In genomic region chr16:88921603-88921995, GRCh38 we compare ENCODE assay signal across 16 cellular contexts. TPM values are rescaled to one million over a fixed set of nuclear protein-coding genes. Genes with fewer than 3 reads are reported as not detected.
DNase-seq lines count a peak whose midpoint lies in the region; ATAC-seq, FAIRE-seq and TF ChIP-seq lines count a peak whose summit lies in the region.
"Had no signal": no experiment of that assay in that cellular context is flagged by ENCODE, and none has a peak within 500 bp of the region (broad histone marks: within the 10 kb centered on the region; RNA-seq: fewer than 3 reads in every experiment).

No MANE protein-coding gene starts in this region.

- DNase-seq in right cardiac atrium (no peak), left cardiac atrium (no peak), GM12878 (ENCODE audit: low read depth, low spot score) (no peak), naive B cell (peak; percentile 76), hypothalamus (lab: John Stamatoyannopoulos, UW) (no peak), NCI-H345 (lab: John Stamatoyannopoulos, UW) (no peak), omental fat pad (ENCODE audit: low spot score) (no peak)
- DNase-seq: activated effector memory CD4-positive, alpha-beta T cell treated with anti-CD3 and anti-CD28 coated beads, Interleukin-2, amount 50 U/mL, for 16 hours; DMS79; mammary epithelial cell; NCI-H1105; stimulated activated CD4-positive, alpha-beta T cell treated with anti-CD3 and anti-CD28 coated beads, Interleukin-12 subunit alpha, Interleukin-12 subunit beta, amount 100 ng/mL, for 4 hours had no signal

- intact Hi-C loops in right cardiac atrium (cut with DNase I) (no loop called here), left cardiac atrium (cut with DNase I) (no loop called here), GM12878 (cut with micrococcal nuclease; ENCODE audit: unreplicated experiment) (loop anchor here (5.0 kb wide), 1 partner anchor 64 kb away; the partner anchor contains the start of genes GALNS and TRAPPC2L)

- H3K4me3 Mint-ChIP-seq in naive B cell, result peak overlapping the region; percentile 15 to 83 (median 67)

- WGBS in right cardiac atrium, result 67% methylated on average over 19 of the region's 19 CpGs
- 62% methylated on average over 19 of the region's 19 CpGs for WGBS in GM12878 (ENCODE audit: insufficient coverage, insufficient replicate concordance, low lambda C conversion rate, missing lambda C conversion rate)

- no peak overlapping the region for H3K4me3 ChIP-seq in right cardiac atrium (ENCODE audit: low read length)
- no peak overlapping the region for H3K4me3 ChIP-seq in GM12878
- H3K4me3 ChIP-seq: tibial nerve had no signal

- no peaks in the 10 kb centered on the region for H3K36me3 Mint-ChIP-seq in naive B cell

- H3K79me2 ChIP-seq in GM12878 (ENCODE audit: control insufficient read depth, insufficient read depth, low read length), result peaks cover 3% of the 10 kb centered on the region

- H3K4me1 ChIP-seq in right cardiac atrium (ENCODE audit: control insufficient read depth, insufficient read depth, low read length), result peaks cover 3% of the 10 kb centered on the region
- peaks cover 20% of the 10 kb centered on the region for H3K4me1 ChIP-seq in GM12878 (ENCODE audit: control insufficient read depth, insufficient read depth, low read length)

- in situ Hi-C loops in GM12878 (cut with MboI), result no loop called here

- no peaks in the 10 kb centered on the region for H3K27me3 ChIP-seq in right cardiac atrium (ENCODE audit: control insufficient read depth, insufficient read depth)
- no peaks in the 10 kb centered on the region for H3K27me3 ChIP-seq in GM12878 (replicated peaks in 1 of 2; ENCODE audit: control insufficient read depth in 2 of 2, insufficient read depth in 2 of 2, low read length in 1 of 2)

- 0 out of 2 replicates have a peak overlapping the region, but pooled peaks have one; percentile 3 for H3K4me2 ChIP-seq in GM12878 (ENCODE audit: control insufficient read depth, insufficient read depth)

- no peak for TF ChIP-seq EP300 in GM12878 (IDR thresholded peaks at IDR 0.05; ENCODE audit: borderline replicate concordance in 1 of 2, control insufficient read depth in 1 of 2, low read depth in 2 of 2, low read length in 2 of 2)

- CTCF ChIA-PET in GM12878 (lab: Yijun Ruan, JAX), result no interaction called here

- H3K9ac ChIP-seq in GM12878 (ENCODE audit: control insufficient read depth, insufficient read depth, low read length), result peak overlapping the region; percentile 10; the same call in 1 of the 2 replicates

- H3K27ac ChIP-seq in right cardiac atrium (ENCODE audit: low read length) (peak overlapping the region; percentile 56), GM12878 (ENCODE audit: control insufficient read depth, insufficient read depth) (no peak overlapping the region)

- FAIRE-seq in GM12878 (lab: Jason Lieb, UNC), result no peak
- FAIRE-seq: bronchial epithelial cell had no signal

- POLR2A ChIA-PET in GM12878 (lab: Charles Lee), result no interaction called here

- H2AFZ ChIP-seq in GM12878 (ENCODE audit: control insufficient read depth, low read depth, low read length), result no peak overlapping the region

- BruUV-seq in GM12878 (replicated peaks; lab: Mats Ljungman, UMichigan), result no TSS peak

- H3K27me3 Mint-ChIP-seq in naive B cell, result no peaks in the 10 kb centered on the region

- RAD21 ChIA-PET in GM12878 (lab: Charles Lee; ENCODE audit: unreplicated experiment), result no interaction called here

- peaks cover 3% of the 10 kb centered on the region; the same call in 1 of the 2 replicates for H4K20me1 ChIP-seq in GM12878 (ENCODE audit: control insufficient read depth, insufficient read depth)

- TF ChIP-seq RAD21 in GM12878 (IDR thresholded peaks at IDR 0.05; ENCODE audit: insufficient read depth, low read depth, low read length), result no peak

- no peak for TF ChIP-seq POLR2A in GM12878 (IDR thresholded peaks at IDR 0.05; ENCODE audit: low read depth, low read length)

- TF ChIP-seq CTCF in GM12878 (IDR thresholded peaks at IDR 0.05 in 2 of 3, conservative IDR thresholded peaks at IDR 0.05 in 1 of 3; ENCODE audit: control insufficient read depth in 2 of 3, extremely low read depth in 1 of 3, insufficient read depth in 1 of 3, low read depth in 3 of 3, low read length in 3 of 3) (no peak), omental fat pad (IDR thresholded peaks at IDR 0.05) (no peak)

- peak overlapping the region in 5 of 6 donors; percentile 38 to 98 (median 90) for H3K27ac Mint-ChIP-seq in naive B cell

- no peaks in the 10 kb centered on the region for H3K9me3 ChIP-seq in right cardiac atrium (ENCODE audit: control insufficient read depth, low read length)
- no peaks in the 10 kb centered on the region for H3K9me3 ChIP-seq in GM12878 (replicated peaks; ENCODE audit: control insufficient read depth, insufficient read depth, low read length)
- H3K9me3 ChIP-seq: tibial nerve had no signal

- H3K9me3 Mint-ChIP-seq in naive B cell, result no peaks in the 10 kb centered on the region

- peaks cover 44 to 78% (median 54%) of the 10 kb centered on the region in 3 donors for H3K4me1 Mint-ChIP-seq in naive B cell

- H3K36me3 ChIP-seq in GM12878 (ENCODE audit: control insufficient read depth in 2 of 2, insufficient read depth in 2 of 2, low read length in 1 of 2), result peaks cover 0 to 2% of the 10 kb centered on the region in 2 experiments; a peak in 2 of 4 replicates
- H3K36me3 ChIP-seq: tibial nerve had no signal

- SMC1A ChIA-PET in GM12878 (lab: Charles Lee; ENCODE audit: uncharacterized antibody, unreplicated experiment), result no interaction called here

- ATAC-seq in right cardiac atrium, result no peak
- ATAC-seq in left cardiac atrium, result no peak
- ATAC-seq in GM12878, result no peak
- peak; percentile 27 to 30 for ATAC-seq in naive B cell (ENCODE audit: low read depth in 2 of 2)
- ATAC-seq in HG02884 (IDR thresholded peaks at IDR 0.05; ENCODE audit: unreplicated experiment), result no peak
- no peak for ATAC-seq in omental fat pad (ENCODE audit: low FRiP score)

TF ChIP-seq in GM12878, 131 proteins besides CTCF, POLR2A, EP300 and RAD21:
- TF ChIP-seq MYB (IDR thresholded peaks at IDR 0.05; ENCODE audit: borderline replicate concordance, low read depth, low read length) (no peak), RUNX3 (IDR thresholded peaks at IDR 0.05; ENCODE audit: low read length) (peak; percentile 16; the same call in 1 of the 2 replicates)

RNA-seq across cellular contexts. Expression of gene PABPN1L, which starts 55.1 kb away (rescaled TPM):
- total RNA-seq in right cardiac atrium (not detected), left cardiac atrium (not detected), GM12878 (2014; rRNA removed) (not detected in 2 replicates), GM12878 (2014; rRNA removed; fragmentation: Illumina TruSeq; extraction: Trizol) (not detected in 2 replicates), GM12878 (2021) (not detected in 2 replicates), omental fat pad (not detected)
- polyA plus RNA-seq in right cardiac atrium (not detected), GM12878 (2011; rRNA removed) (not detected in 2 replicates), GM12878 (2014; fragmentation: Illumina TruSeq; extraction: Trizol) (not detected in 2 replicates), GM12878 (2014; fragmentation: Nextera tagmentation; extraction: Ambion mirVana) (not detected), GM12878 (2014; rRNA removed) (0.06 TPM in 1 of 2 replicates, not detected in the other), GM12878 (2016; fragmentation: Nextera tagmentation; extraction: Ambion mirVana) (not detected), naive B cell (ENCODE audit: low read depth in 6 of 6) (not detected)
- not detected in 2 replicates for total RNA-seq in GM12878 (2013; cell fraction: nucleolus; rRNA removed)
- not detected for polyA plus RNA-seq in GM12878 (2011; ENCODE audit: low read depth)
- polyA plus RNA-seq in GM12878 (2011; cell fraction: cytosol; rRNA removed), result not detected in 2 replicates
- polyA plus RNA-seq in GM12878 (2011; cell fraction: nucleus; rRNA removed), result 0.19 and 0.50 TPM in 2 replicates
- polyA plus RNA-seq in GM12878 (2012), result 0.14 and 0.16 TPM in 2 replicates
- not detected in 2 replicates for polyA minus RNA-seq in GM12878 (2011; rRNA and poly(A)+ RNA removed)
- polyA minus RNA-seq in GM12878 (2011; cell fraction: cytosol; rRNA and poly(A)+ RNA removed), result not detected in 2 replicates
- not detected in 2 replicates for polyA minus RNA-seq in GM12878 (2011; cell fraction: nucleus; rRNA and poly(A)+ RNA removed)
- total RNA-seq: bronchial epithelial cell, mammary epithelial cell, RPMI7951, tibial nerve had no signal
- polyA plus RNA-seq: mammary epithelial cell had no signal

RNA-seq across cellular contexts. Expression of gene CBFA2T3, which starts 55.4 kb away (rescaled TPM):
- total RNA-seq in right cardiac atrium, result 1 to 10 TPM; 5.6 to 8.5 (median 6.9) TPM
- polyA plus RNA-seq in right cardiac atrium, result 7.3 TPM
- total RNA-seq in left cardiac atrium, result 1 to 10 TPM; 6.5 to 6.6 TPM
- 44.9 and 56.6 TPM in 2 replicates for total RNA-seq in GM12878 (2013; cell fraction: nucleolus; rRNA removed)
- 2.3 and 2.8 TPM in 2 replicates for total RNA-seq in GM12878 (2014; rRNA removed)
- 1.3 and 1.5 TPM in 2 replicates for total RNA-seq in GM12878 (2014; rRNA removed; fragmentation: Illumina TruSeq; extraction: Trizol)
- 35.4 and 42.6 TPM in 2 replicates for total RNA-seq in GM12878 (2021)
- polyA plus RNA-seq in GM12878 (2011; ENCODE audit: low read depth), result 4.5 TPM
- 0.75 and 1.6 TPM in 2 replicates for polyA plus RNA-seq in GM12878 (2011; rRNA removed)
- 1.8 and 2.5 TPM in 2 replicates for polyA plus RNA-seq in GM12878 (2011; cell fraction: cytosol; rRNA removed)
- 18.7 and 22.6 TPM in 2 replicates for polyA plus RNA-seq in GM12878 (2011; cell fraction: nucleus; rRNA removed)
- 12.9 and 17.4 TPM in 2 replicates for polyA plus RNA-seq in GM12878 (2012)
- polyA plus RNA-seq in GM12878 (2014; fragmentation: Illumina TruSeq; extraction: Trizol), result 5.6 and 6.6 TPM in 2 replicates
- 1 to 10 TPM in 1 of 2 experiments, under 1 TPM in 1; 0.69 to 1.5 TPM for polyA plus RNA-seq in GM12878 (2014; fragmentation: Nextera tagmentation; extraction: Ambion mirVana)
- polyA plus RNA-seq in GM12878 (2014; rRNA removed), result 10.2 and 15.6 TPM in 2 replicates
- 10 to 100 TPM; 14.2 to 14.9 TPM for polyA plus RNA-seq in GM12878 (2016; fragmentation: Nextera tagmentation; extraction: Ambion mirVana)
- polyA minus RNA-seq in GM12878 (2011; rRNA and poly(A)+ RNA removed), result 1.7 and 7.0 TPM in 2 replicates
- 4.5 and 5.3 TPM in 2 replicates for polyA minus RNA-seq in GM12878 (2011; cell fraction: cytosol; rRNA and poly(A)+ RNA removed)
- polyA minus RNA-seq in GM12878 (2011; cell fraction: nucleus; rRNA and poly(A)+ RNA removed), result 4.8 and 7.7 TPM in 2 replicates
- polyA plus RNA-seq in naive B cell (ENCODE audit: low read depth in 6 of 6), result 10 to 100 TPM in 3 of 6 donors, 1 to 10 TPM in 2, under 1 TPM in 1; 0.14 to 19.0 (median 10.0) TPM
- 10 to 100 TPM in 1 of 4 donors, 1 to 10 TPM in 2, under 1 TPM in 1; 0.84 to 12.6 (median 1.4) TPM for total RNA-seq in omental fat pad
- total RNA-seq: RPMI7951 had no signal

Comparison
In these comparisons a context has a peak if more than half of its experiments do, and no peak if none do; other contexts are left out.
1. ATAC-seq: peak in naive B cell (2 of 2); none in right cardiac atrium (0 of 2), left cardiac atrium (0 of 2), GM12878 (single experiment), HG02884 (single experiment) and omental fat pad (single experiment).